2 cellular contexts compared by ENCODE assay signal in genomic region chr1:218498061-218498938, GRCh38.
TF ChIP-seq lines count a peak whose summit lies in the region.

No MANE protein-coding gene starts in this region.

TF ChIP-seq in Ishikawa, 13 proteins besides CTCF, POLR2A, EP300 and RAD21 (continued from another document):
- TF ChIP-seq FOXM1 (IDR thresholded peaks at IDR 0.05; ENCODE audit: borderline replicate concordance, low read depth) (peak; percentile 71), EGR1 (IDR thresholded peaks at IDR 0.05) (no peak), TEAD4 (IDR thresholded peaks at IDR 0.05) (peak; percentile 82; the same call in 1 of the 2 replicates), TCF12 (IDR thresholded peaks at IDR 0.05; ENCODE audit: low read depth) (peak; percentile 51; the same call in 1 of the 2 replicates), NFIC (IDR thresholded peaks at IDR 0.05) (no peak; the same call in 1 of the 2 replicates), YY1 (IDR thresholded peaks at IDR 0.05; ENCODE audit: low read depth) (no peak), USF1 (IDR thresholded peaks at IDR 0.05) (no peak)

TF ChIP-seq in GM23338, 12 proteins besides CTCF, POLR2A, EP300 and RAD21 (continued from another document):
- no peak for TF ChIP-seq ZNF114 (CRISPR knock-in tag; IDR thresholded peaks at IDR 0.05)
- TF ChIP-seq NANOG (IDR thresholded peaks at IDR 0.05; ENCODE audit: borderline replicate concordance): no peak
- TF ChIP-seq POLR2AphosphoS5 (IDR thresholded peaks at IDR 0.05; ENCODE audit: low read depth): no peak
- no peak for TF ChIP-seq REST (IDR thresholded peaks at IDR 0.05; ENCODE audit: unreplicated experiment)
- TF ChIP-seq ETS1 (IDR thresholded peaks at IDR 0.05): no peak
